Comparison of ENCODE assay signal across 10 cellular contexts in genomic region chr3:2153047-2153446, GRCh38. TPM values are rescaled to one million over a fixed set of nuclear protein-coding genes. Genes with fewer than 3 reads are reported as not detected.
"Had no signal": no experiment of that assay in that cellular context is flagged by ENCODE, and none has a peak within 500 bp of the region (broad histone marks: within the 10 kb centered on the region; RNA-seq: fewer than 3 reads in every experiment).

No MANE protein-coding gene starts in this region.

- H3K27ac ChIP-seq: GM23248 had no signal

- H3K9ac ChIP-seq: GM23248 had no signal

- FAIRE-seq: HepG2 had no signal

- H3K4me3 ChIP-seq: GM23248, HAP-1 had no signal

- H3K4me1 ChIP-seq: HAP-1 had no signal

- H2AFZ ChIP-seq: GM23248 had no signal

- H3K9me3 ChIP-seq: HAP-1 had no signal

- ATAC-seq: HCT116, HepG2 had no signal

- DNase-seq: GM23248, GOT3, H7, HFFc6, KBM-7 had no signal

- H3K36me3 ChIP-seq: HAP-1 had no signal

RNA-seq across cellular contexts. Expression of gene CNTN4, which starts 54.4 kb away (rescaled TPM):
- total RNA-seq: GM23248, HFFc6, HT-29 had no signal
- polyA plus RNA-seq: GM23248, IgD-negative memory B cell had no signal
